Comparison of ENCODE assay signal across 1 cellular context in genomic region chr2:101811226-101812015, GRCh38.
TF ChIP-seq lines count a peak whose summit lies in the region.

No MANE protein-coding gene starts in this region.

TF ChIP-seq in H1, 55 proteins besides CTCF, POLR2A, EP300 and RAD21 (continued from another document):
- TF ChIP-seq ATF2 (IDR thresholded peaks at IDR 0.05; ENCODE audit: low read length), result no peak
